ENCODE assay signal across 8 cellular contexts in the genomic region with DNA sequence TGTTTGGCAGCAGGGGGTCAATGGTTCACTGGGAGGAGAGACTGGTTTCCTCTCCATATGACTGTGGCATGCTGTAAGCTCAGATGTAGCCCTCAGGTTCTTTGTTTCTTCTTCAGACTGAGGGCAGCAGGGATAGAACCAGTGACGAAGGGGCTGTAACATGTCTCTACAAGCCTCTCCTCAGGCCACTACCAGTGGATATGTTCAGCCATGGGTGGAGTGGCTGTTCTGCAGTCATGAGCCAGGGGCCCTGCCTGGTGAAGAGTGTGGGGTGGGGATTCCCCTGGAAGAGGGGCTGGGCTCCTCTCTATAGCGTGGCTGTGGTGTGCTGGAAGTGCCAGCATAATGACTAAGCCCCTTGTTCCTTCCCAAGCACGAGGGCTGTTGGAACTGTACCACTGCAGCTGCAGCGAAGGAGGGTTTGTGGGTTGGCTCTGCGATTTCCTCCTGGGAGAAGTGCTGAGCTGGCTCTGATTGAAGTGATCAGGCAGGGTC. TPM values are rescaled to one million over a fixed set of nuclear protein-coding genes. Genes with fewer than 3 reads are reported as not detected.
DNase-seq lines count a peak whose midpoint lies in the region; ATAC-seq and TF ChIP-seq lines count a peak whose summit lies in the region.

No MANE protein-coding gene starts in this region.

- 58 to 76% methylated on average over 5 of the region's 5 CpGs for WGBS in heart right ventricle, 2 donors

- ATAC-seq in GM21423 (IDR thresholded peaks at IDR 0.05; ENCODE audit: unreplicated experiment) (peak; percentile 45), heart right ventricle (peak; percentile 58 to 80 (median 64))
- ATAC-seq in stimulated activated naive CD8-positive, alpha-beta T cell treated with anti-CD3 and anti-CD28 coated beads, Interleukin-15, amount 100 ng/mL, for 72 hours, result peak; percentile 70

- H3K27ac Mint-ChIP-seq in stimulated activated naive CD8-positive, alpha-beta T cell treated with anti-CD3 and anti-CD28 coated beads, Interleukin-15, amount 100 ng/mL, for 72 hours, result no peak overlapping the region

- peaks cover 9% of the 10 kb centered on the region for H3K27me3 Mint-ChIP-seq in stimulated activated naive CD8-positive, alpha-beta T cell treated with anti-CD3 and anti-CD28 coated beads, Interleukin-15, amount 100 ng/mL, for 72 hours

- H3K4me1 Mint-ChIP-seq in stimulated activated naive CD8-positive, alpha-beta T cell treated with anti-CD3 and anti-CD28 coated beads, Interleukin-15, amount 100 ng/mL, for 72 hours, result peaks cover 16% of the 10 kb centered on the region

- H3K4me3 Mint-ChIP-seq in stimulated activated naive CD8-positive, alpha-beta T cell treated with anti-CD3 and anti-CD28 coated beads, Interleukin-15, amount 100 ng/mL, for 72 hours, result no peak overlapping the region

- H3K9me3 ChIP-seq in heart right ventricle, result peaks cover 0 to under 1% (median 0%) of the 10 kb centered on the region in 11 donors

- H3K27ac ChIP-seq in heart right ventricle, result no peak overlapping the region

- no peaks in the 10 kb centered on the region for H3K9me3 Mint-ChIP-seq in stimulated activated naive CD8-positive, alpha-beta T cell treated with anti-CD3 and anti-CD28 coated beads, Interleukin-15, amount 100 ng/mL, for 72 hours

- H3K4me3 ChIP-seq in heart right ventricle, result no peak overlapping the region

- H3K4me1 ChIP-seq in heart right ventricle, result peaks cover 0 to 9% (median 0%) of the 10 kb centered on the region in 9 donors

- no peaks in the 10 kb centered on the region for H3K36me3 ChIP-seq in heart right ventricle

- TF ChIP-seq CTCF in heart right ventricle (IDR thresholded peaks at IDR 0.05), result no peak

- DNase-seq in C1 segment of cervical spinal cord (lab: John Stamatoyannopoulos, UW), result peak in 10 of 14 donors; percentile 5 to 57 (median 22)
- peak; percentile 93 for DNase-seq in RPMI7951 (ENCODE audit: low read depth)
- peak in 1 of 2 donors; percentile 22 for DNase-seq in heart right ventricle
- DNase-seq in stimulated activated naive CD8-positive, alpha-beta T cell treated with anti-CD3 and anti-CD28 coated beads, Interleukin-15, amount 100 ng/mL, for 72 hours, result no peak
- no peak for DNase-seq in activated CD8-positive, alpha-beta memory T cell treated with anti-CD3 and anti-CD28 coated beads, Interleukin-2, amount 50 U/mL, for 48 hours
- no peak for DNase-seq in NCI-H2196 treated with DMSO at 0.1 percent for 48 hours (lab: John Stamatoyannopoulos, UW; ENCODE audit: unreplicated experiment)
- DNase-seq in NCI-H524 treated with DMSO at 0.1 percent for 48 hours (lab: John Stamatoyannopoulos, UW), result no peak

- intact Hi-C loops in heart right ventricle (cut with DNase I), result loop anchor here in 8 of 10 donors (1.0 to 5.0 kb wide), 4 partner anchors 233 to 342 kb away; partner anchors contain the start of gene ST8SIA1 (in 1 of the 8)

- peaks cover 0 to 11% (median 3%) of the 10 kb centered on the region in 7 donors for H3K27me3 ChIP-seq in heart right ventricle

RNA-seq across cellular contexts. Expression of gene CMAS, which starts 55.8 kb away (rescaled TPM):
- 26.0 and 32.0 TPM in 2 replicates for total RNA-seq in RPMI7951 (2014; rRNA removed; shearing (Covaris generic))
- 10 to 100 TPM; 28.0 to 39.6 (median 35.1) TPM for total RNA-seq in heart right ventricle
- polyA plus RNA-seq in heart right ventricle, result 10 to 100 TPM; 18.1 to 41.2 TPM

Comparison
In these comparisons a context has a peak if more than half of its experiments do, and no peak if none do; other contexts are left out.
1. DNase-seq: peak in C1 segment of cervical spinal cord (10 of 14) and RPMI7951 (single experiment); none in stimulated activated naive CD8-positive, alpha-beta T cell treated with anti-CD3 and anti-CD28 coated beads, Interleukin-15, amount 100 ng/mL, for 72 hours (0 of 2), activated CD8-positive, alpha-beta memory T cell treated with anti-CD3 and anti-CD28 coated beads, Interleukin-2, amount 50 U/mL, for 48 hours (single experiment), NCI-H2196 treated with DMSO at 0.1 percent for 48 hours (single experiment) and NCI-H524 treated with DMSO at 0.1 percent for 48 hours (single experiment).
2. Peak in every context shown above with its lines, with median percentiles within 50 percentile points of each other: ATAC-seq.